ENCODE assay signal across 1 cellular context in the genomic region with DNA sequence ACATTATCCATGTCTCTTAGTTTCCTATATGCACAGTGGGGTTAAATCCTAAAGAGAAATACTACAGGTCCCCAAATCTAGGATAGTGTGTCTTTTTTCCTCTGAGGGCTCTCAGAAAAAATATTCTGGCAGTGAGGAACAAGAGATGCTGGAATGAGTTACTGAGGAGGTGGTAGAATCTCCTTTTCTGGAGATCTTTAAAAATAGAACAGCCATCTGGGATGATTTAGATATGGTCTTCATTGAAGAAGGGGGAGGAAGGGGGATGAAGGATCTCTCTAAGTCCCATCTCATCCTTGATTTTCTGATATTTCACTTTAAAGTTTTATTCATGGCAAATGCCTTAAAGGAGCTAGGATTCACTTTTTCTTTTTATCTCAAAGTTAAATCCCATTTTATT.
A peak's percentile ranks its signal among the peaks of the same experiment; 100 is the strongest.
TF ChIP-seq lines count a peak whose summit lies in the region.

No MANE protein-coding gene starts in this region.

TF ChIP-seq in SK-N-SH, 30 proteins besides CTCF, POLR2A, EP300 and RAD21 (continued from another document):
- TF ChIP-seq, protein P1, sequence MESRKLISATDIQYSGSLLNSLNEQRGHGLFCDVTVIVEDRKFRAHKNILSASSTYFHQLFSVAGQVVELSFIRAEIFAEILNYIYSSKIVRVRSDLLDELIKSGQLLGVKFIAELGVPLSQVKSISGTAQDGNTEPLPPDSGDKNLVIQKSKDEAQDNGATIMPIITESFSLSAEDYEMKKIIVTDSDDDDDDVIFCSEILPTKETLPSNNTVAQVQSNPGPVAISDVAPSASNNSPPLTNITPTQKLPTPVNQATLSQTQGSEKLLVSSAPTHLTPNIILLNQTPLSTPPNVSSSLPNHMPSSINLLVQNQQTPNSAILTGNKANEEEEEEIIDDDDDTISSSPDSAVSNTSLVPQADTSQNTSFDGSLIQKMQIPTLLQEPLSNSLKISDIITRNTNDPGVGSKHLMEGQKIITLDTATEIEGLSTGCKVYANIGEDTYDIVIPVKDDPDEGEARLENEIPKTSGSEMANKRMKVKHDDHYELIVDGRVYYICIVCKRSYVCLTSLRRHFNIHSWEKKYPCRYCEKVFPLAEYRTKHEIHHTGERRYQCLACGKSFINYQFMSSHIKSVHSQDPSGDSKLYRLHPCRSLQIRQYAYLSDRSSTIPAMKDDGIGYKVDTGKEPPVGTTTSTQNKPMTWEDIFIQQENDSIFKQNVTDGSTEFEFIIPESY (IDR thresholded peaks at IDR 0.05; ENCODE audit: borderline replicate concordance, low read depth): no peak
- peak; percentile 53 for TF ChIP-seq TCF12 (IDR thresholded peaks at IDR 0.05)
- TF ChIP-seq MEF2A (IDR thresholded peaks at IDR 0.05; ENCODE audit: borderline replicate concordance, low read depth): 0 out of 2 replicates have a peak, but pooled peaks have one; percentile 76
TF ChIP-seq in SK-N-SH: peak in this region for 5.
